In the genomic region with DNA sequence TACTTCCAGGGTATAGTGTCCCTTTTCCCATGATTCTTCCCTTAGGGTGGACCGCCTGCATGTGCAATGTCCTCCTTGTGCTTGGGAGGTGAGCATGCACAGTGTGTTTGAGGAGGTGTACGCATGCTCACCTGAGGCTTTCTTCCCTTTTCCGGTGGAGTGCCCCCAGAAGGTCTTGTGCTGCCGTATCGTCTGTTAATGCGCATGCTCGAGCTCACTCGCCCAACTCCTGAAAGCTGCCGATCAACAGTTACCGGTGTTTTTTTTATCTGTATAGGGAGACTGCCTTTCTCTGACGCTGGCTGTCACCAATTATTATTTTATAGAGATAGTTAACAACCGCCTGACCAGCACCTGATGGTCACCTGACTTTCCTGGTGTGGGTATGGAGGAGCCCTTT, we compare ENCODE assay signal across 16 cellular contexts.
DNase-seq lines count a peak whose midpoint lies in the region; ATAC-seq and TF ChIP-seq lines count a peak whose summit lies in the region.
"Had no signal": no experiment of that assay in that cellular context is flagged by ENCODE, and none has a peak within 500 bp of the region (broad histone marks: within the 10 kb centered on the region; RNA-seq: fewer than 3 reads in every experiment).

No MANE protein-coding gene starts in this region.

- no peaks in the 10 kb centered on the region for H3K27me3 ChIP-seq in HUES48 (ENCODE audit: control insufficient read depth, insufficient read depth, low read length)
- H3K27me3 ChIP-seq in hepatocyte: peaks cover 8% of the 10 kb centered on the region

- no peak overlapping the region for H3K4me2 ChIP-seq in hepatocyte

- H3K4me3 ChIP-seq in HUES48 (ENCODE audit: low read depth, low read length): no peak overlapping the region
- no peak overlapping the region for H3K4me3 ChIP-seq in hepatocyte
- H3K4me3 ChIP-seq: GM12878 had no signal

- H3K4me1 ChIP-seq in HUES48 (ENCODE audit: control insufficient read depth, insufficient read depth, low read length) (peaks cover 30% of the 10 kb centered on the region), hepatocyte (ENCODE audit: insufficient read depth) (no peaks in the 10 kb centered on the region)

- ATAC-seq in memory B cell (ENCODE audit: low read depth): no peak
- ATAC-seq in GM19455 (IDR thresholded peaks at IDR 0.05; ENCODE audit: unreplicated experiment): no peak

- WGBS in hepatocyte (ENCODE audit: low lambda C conversion rate, missing lambda C conversion rate): 78% methylated on average over 12 of the region's 12 CpGs

- H3K9me2 ChIP-seq in hepatocyte (replicated peaks; ENCODE audit: insufficient read depth): no peaks in the 10 kb centered on the region

- H3K4me1 Mint-ChIP-seq in memory B cell: peaks cover 21% of the 10 kb centered on the region
- H3K4me1 Mint-ChIP-seq: CD4-positive, alpha-beta memory T cell had no signal

- H3K9me3 ChIP-seq in HUES48 (ENCODE audit: control insufficient read depth, insufficient read depth, low read length): no peaks in the 10 kb centered on the region
- no peaks in the 10 kb centered on the region for H3K9me3 ChIP-seq in hepatocyte (ENCODE audit: low read depth)

- H3K9me3 Mint-ChIP-seq in memory B cell: no peaks in the 10 kb centered on the region
- H3K9me3 Mint-ChIP-seq: CD4-positive, alpha-beta memory T cell had no signal

- no peak overlapping the region for H2AFZ ChIP-seq in hepatocyte

- no peak overlapping the region for H3K9ac ChIP-seq in HUES48 (ENCODE audit: low read depth, low read length)

- no peak overlapping the region for H3K4me3 Mint-ChIP-seq in memory B cell
- H3K4me3 Mint-ChIP-seq: CD4-positive, alpha-beta memory T cell had no signal

- H3K36me3 ChIP-seq in HUES48 (ENCODE audit: control insufficient read depth, insufficient read depth, low read length): no peaks in the 10 kb centered on the region
- H3K36me3 ChIP-seq in hepatocyte (replicated peaks; ENCODE audit: insufficient read depth, low read depth): no peaks in the 10 kb centered on the region

- no peaks in the 10 kb centered on the region for H3K36me3 Mint-ChIP-seq in memory B cell
- H3K36me3 Mint-ChIP-seq: CD4-positive, alpha-beta memory T cell had no signal

- H3K27ac ChIP-seq in HUES48 (ENCODE audit: low read depth, low read length): peak overlapping the region; percentile 26
- H3K27ac ChIP-seq in VCaP: peak overlapping the region; percentile 41
- no peak overlapping the region for H3K27ac ChIP-seq in hepatocyte
- H3K27ac ChIP-seq: C4-2B had no signal

- H3K79me2 ChIP-seq in hepatocyte: no peaks in the 10 kb centered on the region

- H3K27me3 Mint-ChIP-seq in memory B cell: peaks cover 3% of the 10 kb centered on the region

- DNase-seq in memory B cell (ENCODE audit: low spot score in 2 of 2) (no peak), DMS 273 treated with DMSO at 0.1 percent for 48 hours (lab: John Stamatoyannopoulos, UW) (no peak), hepatocyte (ENCODE audit: low spot score) (no peak)
- no peak for DNase-seq in activated effector memory CD4-positive, alpha-beta T cell treated with Interleukin-2 at 50 U/mL for 16 hours
- DNase-seq: ACHN; AML-193; CD4-positive, alpha-beta memory T cell; DMS53; DND-41; EL; HCEC 1CT had no signal

- peak overlapping the region; percentile 88 for H3K27ac Mint-ChIP-seq in memory B cell
- H3K27ac Mint-ChIP-seq: CD4-positive, alpha-beta memory T cell had no signal

- TF ChIP-seq CTCF in VCaP (conservative IDR thresholded peaks at IDR 0.05) (no peak), hepatocyte (IDR thresholded peaks at IDR 0.05; ENCODE audit: poor library complexity) (no peak)

- no peaks in the 10 kb centered on the region for H4K20me1 ChIP-seq in hepatocyte (ENCODE audit: insufficient read depth, poor library complexity, severe bottlenecking)
